ENCODE assay signal across 1 cellular context in the genomic region with DNA sequence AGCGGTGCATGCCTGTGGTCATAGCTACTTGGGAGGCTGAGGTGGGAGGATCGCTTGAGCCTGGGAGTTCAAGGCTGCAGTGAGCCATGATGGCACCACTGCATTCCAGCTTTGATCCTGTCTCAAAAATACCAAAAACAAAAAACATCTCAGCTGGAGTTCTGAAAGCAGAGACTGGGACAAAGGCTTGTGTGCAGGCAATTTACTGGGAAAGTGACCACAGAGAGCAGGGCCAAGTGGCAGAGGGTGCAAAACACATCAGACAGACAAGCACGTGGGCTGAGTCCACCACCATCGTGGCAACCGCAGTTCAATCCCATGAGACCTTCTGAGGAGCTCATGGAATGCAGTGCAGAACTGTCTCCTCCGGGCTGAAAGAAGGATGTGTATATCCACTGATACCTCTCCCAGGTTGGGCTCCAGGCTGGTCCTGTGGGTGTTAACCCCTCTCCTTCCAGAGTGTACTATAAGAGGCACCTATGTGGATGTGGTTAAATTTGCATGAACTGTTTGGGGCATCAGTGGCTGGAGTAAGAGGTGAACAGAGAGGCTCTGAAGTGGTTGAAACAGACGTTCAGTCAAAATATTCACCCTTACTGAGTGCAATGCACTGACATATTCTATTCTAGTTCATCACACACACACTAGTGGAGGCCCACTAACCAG.
TF ChIP-seq lines count a peak whose summit lies in the region.

No MANE protein-coding gene starts in this region.

TF ChIP-seq in H1, 55 proteins besides CTCF, POLR2A, EP300 and RAD21:
- TF ChIP-seq KDM5A (IDR thresholded peaks at IDR 0.05; ENCODE audit: low read length) (no peak), CEBPB (IDR thresholded peaks at IDR 0.05; ENCODE audit: low read depth, low read length) (no peak), EGR1 (IDR thresholded peaks at IDR 0.05; ENCODE audit: borderline replicate concordance, low read depth, low read length) (no peak), SP2 (IDR thresholded peaks at IDR 0.05; ENCODE audit: low read length) (no peak), RBBP5 (IDR thresholded peaks at IDR 0.05; ENCODE audit: borderline replicate concordance, low read depth, low read length) (no peak), CBX5 (IDR thresholded peaks at IDR 0.05; ENCODE audit: low read depth, low read length) (no peak), SIX5 (IDR thresholded peaks at IDR 0.05; ENCODE audit: low read depth, low read length) (no peak), FOSL1 (IDR thresholded peaks at IDR 0.05; ENCODE audit: insufficient read depth, low read depth, low read length) (no peak), JUND (IDR thresholded peaks at IDR 0.05; ENCODE audit: low read length) (no peak), HDAC6 (IDR thresholded peaks at IDR 0.05; ENCODE audit: low read depth, low read length) (no peak), CHD2 (IDR thresholded peaks at IDR 0.05; ENCODE audit: low read length) (no peak), YY1 (IDR thresholded peaks at IDR 0.05; ENCODE audit: low read depth, low read length) (no peak), SIRT6 (IDR thresholded peaks at IDR 0.05; ENCODE audit: low read length) (no peak), SUZ12 (IDR thresholded peaks at IDR 0.05; ENCODE audit: low read length) (no peak), PHF8 (conservative IDR thresholded peaks at IDR 0.05; ENCODE audit: low read depth, low read length) (no peak), ASH2L (IDR thresholded peaks at IDR 0.05; ENCODE audit: low read length) (no peak), BRCA1 (IDR thresholded peaks at IDR 0.05; ENCODE audit: low read depth, low read length) (no peak)
- TF ChIP-seq, protein P1, sequence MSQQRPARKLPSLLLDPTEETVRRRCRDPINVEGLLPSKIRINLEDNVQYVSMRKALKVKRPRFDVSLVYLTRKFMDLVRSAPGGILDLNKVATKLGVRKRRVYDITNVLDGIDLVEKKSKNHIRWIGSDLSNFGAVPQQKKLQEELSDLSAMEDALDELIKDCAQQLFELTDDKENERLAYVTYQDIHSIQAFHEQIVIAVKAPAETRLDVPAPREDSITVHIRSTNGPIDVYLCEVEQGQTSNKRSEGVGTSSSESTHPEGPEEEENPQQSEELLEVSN (IDR thresholded peaks at IDR 0.05) = no peak
- TF ChIP-seq, protein P2, sequence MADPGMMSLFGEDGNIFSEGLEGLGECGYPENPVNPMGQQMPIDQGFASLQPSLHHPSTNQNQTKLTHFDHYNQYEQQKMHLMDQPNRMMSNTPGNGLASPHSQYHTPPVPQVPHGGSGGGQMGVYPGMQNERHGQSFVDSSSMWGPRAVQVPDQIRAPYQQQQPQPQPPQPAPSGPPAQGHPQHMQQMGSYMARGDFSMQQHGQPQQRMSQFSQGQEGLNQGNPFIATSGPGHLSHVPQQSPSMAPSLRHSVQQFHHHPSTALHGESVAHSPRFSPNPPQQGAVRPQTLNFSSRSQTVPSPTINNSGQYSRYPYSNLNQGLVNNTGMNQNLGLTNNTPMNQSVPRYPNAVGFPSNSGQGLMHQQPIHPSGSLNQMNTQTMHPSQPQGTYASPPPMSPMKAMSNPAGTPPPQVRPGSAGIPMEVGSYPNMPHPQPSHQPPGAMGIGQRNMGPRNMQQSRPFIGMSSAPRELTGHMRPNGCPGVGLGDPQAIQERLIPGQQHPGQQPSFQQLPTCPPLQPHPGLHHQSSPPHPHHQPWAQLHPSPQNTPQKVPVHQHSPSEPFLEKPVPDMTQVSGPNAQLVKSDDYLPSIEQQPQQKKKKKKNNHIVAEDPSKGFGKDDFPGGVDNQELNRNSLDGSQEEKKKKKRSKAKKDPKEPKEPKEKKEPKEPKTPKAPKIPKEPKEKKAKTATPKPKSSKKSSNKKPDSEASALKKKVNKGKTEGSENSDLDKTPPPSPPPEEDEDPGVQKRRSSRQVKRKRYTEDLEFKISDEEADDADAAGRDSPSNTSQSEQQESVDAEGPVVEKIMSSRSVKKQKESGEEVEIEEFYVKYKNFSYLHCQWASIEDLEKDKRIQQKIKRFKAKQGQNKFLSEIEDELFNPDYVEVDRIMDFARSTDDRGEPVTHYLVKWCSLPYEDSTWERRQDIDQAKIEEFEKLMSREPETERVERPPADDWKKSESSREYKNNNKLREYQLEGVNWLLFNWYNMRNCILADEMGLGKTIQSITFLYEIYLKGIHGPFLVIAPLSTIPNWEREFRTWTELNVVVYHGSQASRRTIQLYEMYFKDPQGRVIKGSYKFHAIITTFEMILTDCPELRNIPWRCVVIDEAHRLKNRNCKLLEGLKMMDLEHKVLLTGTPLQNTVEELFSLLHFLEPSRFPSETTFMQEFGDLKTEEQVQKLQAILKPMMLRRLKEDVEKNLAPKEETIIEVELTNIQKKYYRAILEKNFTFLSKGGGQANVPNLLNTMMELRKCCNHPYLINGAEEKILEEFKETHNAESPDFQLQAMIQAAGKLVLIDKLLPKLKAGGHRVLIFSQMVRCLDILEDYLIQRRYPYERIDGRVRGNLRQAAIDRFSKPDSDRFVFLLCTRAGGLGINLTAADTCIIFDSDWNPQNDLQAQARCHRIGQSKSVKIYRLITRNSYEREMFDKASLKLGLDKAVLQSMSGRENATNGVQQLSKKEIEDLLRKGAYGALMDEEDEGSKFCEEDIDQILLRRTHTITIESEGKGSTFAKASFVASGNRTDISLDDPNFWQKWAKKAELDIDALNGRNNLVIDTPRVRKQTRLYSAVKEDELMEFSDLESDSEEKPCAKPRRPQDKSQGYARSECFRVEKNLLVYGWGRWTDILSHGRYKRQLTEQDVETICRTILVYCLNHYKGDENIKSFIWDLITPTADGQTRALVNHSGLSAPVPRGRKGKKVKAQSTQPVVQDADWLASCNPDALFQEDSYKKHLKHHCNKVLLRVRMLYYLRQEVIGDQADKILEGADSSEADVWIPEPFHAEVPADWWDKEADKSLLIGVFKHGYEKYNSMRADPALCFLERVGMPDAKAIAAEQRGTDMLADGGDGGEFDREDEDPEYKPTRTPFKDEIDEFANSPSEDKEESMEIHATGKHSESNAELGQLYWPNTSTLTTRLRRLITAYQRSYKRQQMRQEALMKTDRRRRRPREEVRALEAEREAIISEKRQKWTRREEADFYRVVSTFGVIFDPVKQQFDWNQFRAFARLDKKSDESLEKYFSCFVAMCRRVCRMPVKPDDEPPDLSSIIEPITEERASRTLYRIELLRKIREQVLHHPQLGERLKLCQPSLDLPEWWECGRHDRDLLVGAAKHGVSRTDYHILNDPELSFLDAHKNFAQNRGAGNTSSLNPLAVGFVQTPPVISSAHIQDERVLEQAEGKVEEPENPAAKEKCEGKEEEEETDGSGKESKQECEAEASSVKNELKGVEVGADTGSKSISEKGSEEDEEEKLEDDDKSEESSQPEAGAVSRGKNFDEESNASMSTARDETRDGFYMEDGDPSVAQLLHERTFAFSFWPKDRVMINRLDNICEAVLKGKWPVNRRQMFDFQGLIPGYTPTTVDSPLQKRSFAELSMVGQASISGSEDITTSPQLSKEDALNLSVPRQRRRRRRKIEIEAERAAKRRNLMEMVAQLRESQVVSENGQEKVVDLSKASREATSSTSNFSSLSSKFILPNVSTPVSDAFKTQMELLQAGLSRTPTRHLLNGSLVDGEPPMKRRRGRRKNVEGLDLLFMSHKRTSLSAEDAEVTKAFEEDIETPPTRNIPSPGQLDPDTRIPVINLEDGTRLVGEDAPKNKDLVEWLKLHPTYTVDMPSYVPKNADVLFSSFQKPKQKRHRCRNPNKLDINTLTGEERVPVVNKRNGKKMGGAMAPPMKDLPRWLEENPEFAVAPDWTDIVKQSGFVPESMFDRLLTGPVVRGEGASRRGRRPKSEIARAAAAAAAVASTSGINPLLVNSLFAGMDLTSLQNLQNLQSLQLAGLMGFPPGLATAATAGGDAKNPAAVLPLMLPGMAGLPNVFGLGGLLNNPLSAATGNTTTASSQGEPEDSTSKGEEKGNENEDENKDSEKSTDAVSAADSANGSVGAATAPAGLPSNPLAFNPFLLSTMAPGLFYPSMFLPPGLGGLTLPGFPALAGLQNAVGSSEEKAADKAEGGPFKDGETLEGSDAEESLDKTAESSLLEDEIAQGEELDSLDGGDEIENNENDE (IDR thresholded peaks at IDR 0.05; ENCODE audit: insufficient replicate concordance, low read length) = no peak
- TF ChIP-seq, protein P3, sequence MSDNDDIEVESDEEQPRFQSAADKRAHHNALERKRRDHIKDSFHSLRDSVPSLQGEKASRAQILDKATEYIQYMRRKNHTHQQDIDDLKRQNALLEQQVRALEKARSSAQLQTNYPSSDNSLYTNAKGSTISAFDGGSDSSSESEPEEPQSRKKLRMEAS (IDR thresholded peaks at IDR 0.05) = no peak
